Comparison of ENCODE assay signal across 10 cellular contexts in the genomic region with DNA sequence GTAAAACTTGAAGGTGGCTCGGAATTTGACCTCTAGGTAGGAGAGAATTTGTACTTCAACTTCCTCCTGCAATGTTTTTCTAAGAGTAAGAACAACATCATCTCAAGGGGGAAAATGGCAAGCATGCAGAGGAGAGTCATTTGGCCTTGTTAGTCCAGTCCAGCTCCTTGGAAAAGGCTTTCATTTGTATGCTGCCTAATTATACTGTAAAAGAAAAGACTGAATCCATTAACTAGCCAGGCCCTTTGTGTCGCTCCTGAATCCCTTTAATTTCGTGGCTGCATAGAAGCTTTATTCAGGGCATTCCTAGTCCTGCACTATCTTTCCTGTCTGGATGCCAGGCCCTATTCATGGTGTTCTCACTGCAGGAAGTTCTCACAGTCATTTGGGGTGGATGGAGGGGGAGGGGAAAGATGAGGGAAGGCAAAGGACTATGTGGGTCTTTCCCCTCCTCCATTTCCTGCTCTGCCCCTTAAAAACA. TPM values are rescaled to one million over a fixed set of nuclear protein-coding genes. Genes with fewer than 3 reads are reported as not detected.
A peak's percentile ranks its signal among the peaks of the same experiment; 100 is the strongest.
DNase-seq lines count a peak whose midpoint lies in the region; ATAC-seq and TF ChIP-seq lines count a peak whose summit lies in the region.
"Had no signal": no experiment of that assay in that cellular context is flagged by ENCODE, and none has a peak within 500 bp of the region (broad histone marks: within the 10 kb centered on the region; RNA-seq: fewer than 3 reads in every experiment).

No MANE protein-coding gene starts in this region.

- WGBS in iPS DF 6.9 (ENCODE audit: insufficient coverage, insufficient read length), result no CpG with 5 or more reads among the region's 3 CpGs

- CTCF ChIA-PET in HEK293T (lab: Yijun Ruan, JAX), result interaction anchor here (0.5 kb wide), 1 partner anchor 140 kb away, joined by 4 read pairs; no protein-coding TSS in a partner anchor

- H3K27ac ChIP-seq in iPS DF 6.9 (ENCODE audit: low read length), result peak overlapping the region; percentile 2

- ATAC-seq in HG02642 (IDR thresholded peaks at IDR 0.05; ENCODE audit: poor library complexity, unreplicated experiment), result no peak
- no peak for ATAC-seq in activated T-cell treated with anti-CD3 and anti-CD28 coated beads, Interleukin-2, amount 50 U/mL, for 4 hours

- H3K27me3 ChIP-seq in iPS DF 6.9 (ENCODE audit: control insufficient read depth, insufficient read depth, low read length), result no peaks in the 10 kb centered on the region

- in situ Hi-C loops in astrocyte of the cerebellum (cut with HindIII; ENCODE audit: low sequenced_read_pairs), result no loop called here

- H3K4me1 Mint-ChIP-seq in activated T-cell treated with anti-CD3 and anti-CD28 coated beads, Interleukin-2, amount 50 U/mL, for 4 hours (ENCODE audit: low read depth), result peaks cover 13% of the 10 kb centered on the region

- POLR2A ChIA-PET in HEK293T (lab: Yijun Ruan, JAX), result no interaction called here

- H3K36me3 Mint-ChIP-seq in activated T-cell treated with anti-CD3 and anti-CD28 coated beads, Interleukin-2, amount 50 U/mL, for 4 hours (ENCODE audit: insufficient read depth), result no peaks in the 10 kb centered on the region

- no peaks in the 10 kb centered on the region for H3K9me3 ChIP-seq in iPS DF 6.9 (ENCODE audit: control insufficient read depth, insufficient read depth, low read length)

- no peak overlapping the region for H3K4me3 Mint-ChIP-seq in activated T-cell treated with anti-CD3 and anti-CD28 coated beads, Interleukin-2, amount 50 U/mL, for 4 hours

- no peaks in the 10 kb centered on the region for H3K36me3 ChIP-seq in iPS DF 6.9 (ENCODE audit: control insufficient read depth, insufficient read depth, low read length)

- H3K27me3 Mint-ChIP-seq in activated T-cell treated with anti-CD3 and anti-CD28 coated beads, Interleukin-2, amount 50 U/mL, for 4 hours (ENCODE audit: low read depth), result no peaks in the 10 kb centered on the region

- peaks cover 10% of the 10 kb centered on the region; the same call in 1 of the 2 replicates for H3K4me1 ChIP-seq in iPS DF 6.9 (ENCODE audit: control insufficient read depth, insufficient read depth, low read length)

- TF ChIP-seq CTCF in astrocyte of the cerebellum (IDR thresholded peaks at IDR 0.05; ENCODE audit: low read depth, low read length, missing control alignments), result no peak

- H3K9me3 Mint-ChIP-seq in activated T-cell treated with anti-CD3 and anti-CD28 coated beads, Interleukin-2, amount 50 U/mL, for 4 hours, result no peaks in the 10 kb centered on the region

- peak; percentile 26 for DNase-seq in HCEC 1CT
- DNase-seq in astrocyte of the cerebellum (ENCODE audit: low read depth), result peak; percentile 15
- DNase-seq in iPS DF 6.9 (ENCODE audit: low read depth, low spot score), result peak; percentile 77
- DNase-seq in renal cortical epithelial cell (ENCODE audit: low read depth), result peak; percentile 73
- no peak for DNase-seq in activated T-cell treated with anti-CD3 and anti-CD28 coated beads, Interleukin-2, amount 50 U/mL, for 4 hours
- DNase-seq in HEK293T (ENCODE audit: extremely low spot score), result no peak
- DNase-seq in activated T-cell treated with anti-CD3 and anti-CD28 coated beads for 4 hours, result no peak
- DNase-seq: H7, SIG-M5 had no signal

- peak overlapping the region; percentile 13 for H3K4me3 ChIP-seq in astrocyte of the cerebellum (ENCODE audit: low read depth, low read length)
- no peak overlapping the region for H3K4me3 ChIP-seq in iPS DF 6.9 (ENCODE audit: low read length)

TF ChIP-seq in HEK293T, 16 proteins besides CTCF, POLR2A, EP300 and RAD21:
- TF ChIP-seq HDGF (IDR thresholded peaks at IDR 0.05; ENCODE audit: borderline replicate concordance) (no peak), BHLHE40 (IDR thresholded peaks at IDR 0.05; ENCODE audit: borderline replicate concordance) (no peak), ARNT (IDR thresholded peaks at IDR 0.05) (no peak), SUZ12 (IDR thresholded peaks at IDR 0.05) (no peak), LEF1 (IDR thresholded peaks at IDR 0.05; ENCODE audit: borderline replicate concordance) (no peak), SP1 (IDR thresholded peaks at IDR 0.05) (no peak), ZNF384 (IDR thresholded peaks at IDR 0.05) (no peak), ELF4 (IDR thresholded peaks at IDR 0.05) (no peak), FOXA1 (IDR thresholded peaks at IDR 0.05) (no peak), L3MBTL2 (conservative IDR thresholded peaks at IDR 0.05) (no peak), TARDBP (IDR thresholded peaks at IDR 0.05) (no peak), CTBP1 (IDR thresholded peaks at IDR 0.05; ENCODE audit: borderline replicate concordance) (no peak), NFRKB (IDR thresholded peaks at IDR 0.05) (no peak), FOXK2 (IDR thresholded peaks at IDR 0.05) (no peak), FOXM1 (IDR thresholded peaks at IDR 0.05; ENCODE audit: borderline replicate concordance) (no peak)
- TF ChIP-seq, protein P1, sequence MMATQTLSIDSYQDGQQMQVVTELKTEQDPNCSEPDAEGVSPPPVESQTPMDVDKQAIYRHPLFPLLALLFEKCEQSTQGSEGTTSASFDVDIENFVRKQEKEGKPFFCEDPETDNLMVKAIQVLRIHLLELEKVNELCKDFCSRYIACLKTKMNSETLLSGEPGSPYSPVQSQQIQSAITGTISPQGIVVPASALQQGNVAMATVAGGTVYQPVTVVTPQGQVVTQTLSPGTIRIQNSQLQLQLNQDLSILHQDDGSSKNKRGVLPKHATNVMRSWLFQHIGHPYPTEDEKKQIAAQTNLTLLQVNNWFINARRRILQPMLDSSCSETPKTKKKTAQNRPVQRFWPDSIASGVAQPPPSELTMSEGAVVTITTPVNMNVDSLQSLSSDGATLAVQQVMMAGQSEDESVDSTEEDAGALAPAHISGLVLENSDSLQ (IDR thresholded peaks at IDR 0.05), result no peak
TF ChIP-seq in HEK293T: peak in this region for 0.

RNA-seq across cellular contexts. Expression of a gene that starts 36.0 kb away (rescaled TPM):
- total RNA-seq in renal cortical epithelial cell, result 9.2 and 13.2 TPM in 2 replicates
- total RNA-seq in activated T-cell treated with anti-CD3 and anti-CD28 coated beads, Interleukin-2, amount 50 U/mL, for 4 hours, result 1 to 10 TPM; 4.0 to 6.7 (median 4.3) TPM

Comparison
In these comparisons a context has a peak if more than half of its experiments do, and no peak if none do; other contexts are left out.
1. DNase-seq: peak in HCEC 1CT (single experiment), astrocyte of the cerebellum (single experiment), iPS DF 6.9 (single experiment) and renal cortical epithelial cell (single experiment); none in activated T-cell treated with anti-CD3 and anti-CD28 coated beads, Interleukin-2, amount 50 U/mL, for 4 hours (single experiment), HEK293T (single experiment) and activated T-cell treated with anti-CD3 and anti-CD28 coated beads for 4 hours (single experiment).